Comparison of ENCODE assay signal across 17 cellular contexts in the genomic region with DNA sequence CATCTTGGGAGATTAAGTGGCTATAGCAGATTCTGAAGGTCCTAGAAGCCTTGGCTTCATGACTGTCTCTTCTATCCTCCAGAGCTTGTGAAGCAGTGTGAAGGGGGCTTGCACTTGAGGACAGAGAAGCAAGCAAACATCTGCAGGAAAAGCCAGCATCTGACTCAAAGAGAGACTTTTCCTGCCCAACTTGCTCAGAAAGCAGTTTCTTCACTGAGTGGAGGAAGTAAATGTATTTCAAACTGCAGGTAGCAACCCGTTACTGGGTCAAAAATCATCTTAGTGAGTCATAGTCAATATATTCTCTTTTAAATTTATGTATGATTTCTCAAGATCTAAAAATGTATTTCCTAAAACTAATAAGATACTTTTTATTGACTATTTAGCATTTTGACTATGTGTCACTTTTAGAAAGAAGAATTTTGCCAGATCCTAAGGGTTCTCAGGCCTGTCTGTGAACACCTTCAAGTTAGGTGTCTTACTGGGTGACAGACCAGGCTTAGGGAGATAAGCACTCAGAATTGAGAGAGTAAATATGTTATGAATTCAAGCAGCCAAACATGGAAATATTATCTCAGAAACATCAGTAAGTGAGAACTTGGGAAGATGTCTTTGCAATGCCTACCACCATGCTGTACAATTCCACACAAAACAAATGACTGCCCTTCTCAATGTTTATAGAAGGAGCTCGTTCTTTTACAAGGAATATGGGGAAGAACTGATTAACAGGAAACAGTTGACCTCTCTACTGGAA.
DNase-seq lines count a peak whose midpoint lies in the region; ATAC-seq and TF ChIP-seq lines count a peak whose summit lies in the region.
"Had no signal": no experiment of that assay in that cellular context is flagged by ENCODE, and none has a peak within 500 bp of the region (broad histone marks: within the 10 kb centered on the region; RNA-seq: fewer than 3 reads in every experiment).

No MANE protein-coding gene starts in this region.

- intact Hi-C loops in activated CD4-positive, alpha-beta T cell treated with anti-CD3 and anti-CD28 coated beads, Interleukin-2, amount 10 ng/mL, durations not matched to agents 24 days and 14 days (cut with micrococcal nuclease) = no loop called here

- H3K36me3 ChIP-seq in KOPT-K1 (ENCODE audit: insufficient read depth, low read length) = no peaks in the 10 kb centered on the region
- no peaks in the 10 kb centered on the region for H3K36me3 ChIP-seq in endodermal cell (ENCODE audit: control insufficient read depth, insufficient read depth, low read length)

- no peak overlapping the region for H3K4me3 ChIP-seq in endodermal cell (ENCODE audit: low read length)

- no peaks in the 10 kb centered on the region for H3K27me3 ChIP-seq in endodermal cell (ENCODE audit: control insufficient read depth, insufficient read depth, low read length, poor library complexity, severe bottlenecking)

- no peak for TF ChIP-seq CTCF in endodermal cell (conservative IDR thresholded peaks at IDR 0.05)

- no peak overlapping the region for H3K9ac ChIP-seq in endodermal cell (ENCODE audit: extremely low read depth, low read length, poor library complexity, severe bottlenecking)

- no peaks in the 10 kb centered on the region for H3K36me3 Mint-ChIP-seq in activated CD4-positive, alpha-beta T cell treated with anti-CD3 and anti-CD28 coated beads, Interleukin-2, amount 10 ng/mL, durations not matched to agents 24 days and 14 days (ENCODE audit: low read depth)
- no peaks in the 10 kb centered on the region for H3K36me3 Mint-ChIP-seq in endodermal cell (ENCODE audit: low read depth)

- peaks cover 26% of the 10 kb centered on the region for H3K9me3 ChIP-seq in KOPT-K1 (ENCODE audit: insufficient read depth, low read length, poor library complexity, severe bottlenecking)
- peaks cover 20% of the 10 kb centered on the region for H3K9me3 ChIP-seq in endodermal cell (ENCODE audit: control insufficient read depth, low read length)

- H3K27me3 Mint-ChIP-seq in activated CD4-positive, alpha-beta T cell treated with anti-CD3 and anti-CD28 coated beads, Interleukin-2, amount 10 ng/mL, durations not matched to agents 24 days and 14 days = no peaks in the 10 kb centered on the region
- H3K27me3 Mint-ChIP-seq in endodermal cell (ENCODE audit: insufficient read depth) = peaks cover 1% of the 10 kb centered on the region
- H3K27me3 Mint-ChIP-seq: CD4-positive, alpha-beta T cell had no signal

- WGBS in endodermal cell (ENCODE audit: insufficient coverage in 1 of 2, insufficient read length in 1 of 2), 2 experiments = 92% methylated on average over 2 of the region's 2 CpGs; no CpG with 5 or more reads in 1 of the 2 experiments

- H3K4me3 Mint-ChIP-seq in activated CD4-positive, alpha-beta T cell treated with anti-CD3 and anti-CD28 coated beads, Interleukin-2, amount 10 ng/mL, durations not matched to agents 24 days and 14 days = no peak overlapping the region
- no peak overlapping the region for H3K4me3 Mint-ChIP-seq in endodermal cell
- H3K4me3 Mint-ChIP-seq: CD4-positive, alpha-beta T cell; HFFc6 had no signal

- peak overlapping the region; percentile 36 for H3K27ac ChIP-seq in KOPT-K1 (ENCODE audit: low read depth, low read length, poor library complexity, severe bottlenecking)
- H3K27ac ChIP-seq in endodermal cell (ENCODE audit: low read depth, low read length) = no peak overlapping the region
- H3K27ac ChIP-seq: 22Rv1 had no signal

- no peak overlapping the region for H3K27ac Mint-ChIP-seq in activated CD4-positive, alpha-beta T cell treated with anti-CD3 and anti-CD28 coated beads, Interleukin-2, amount 10 ng/mL, durations not matched to agents 24 days and 14 days
- H3K27ac Mint-ChIP-seq in endodermal cell = no peak overlapping the region
- H3K27ac Mint-ChIP-seq: CD4-positive, alpha-beta T cell; HFFc6 had no signal

- peaks cover 10% of the 10 kb centered on the region for H3K4me1 Mint-ChIP-seq in activated CD4-positive, alpha-beta T cell treated with anti-CD3 and anti-CD28 coated beads, Interleukin-2, amount 10 ng/mL, durations not matched to agents 24 days and 14 days
- H3K4me1 Mint-ChIP-seq in endodermal cell = peaks cover 1% of the 10 kb centered on the region

- ATAC-seq in esophagus mucosa (peak; percentile 48), HG02840 (IDR thresholded peaks at IDR 0.05; ENCODE audit: low FRiP score, unreplicated experiment) (no peak), GM19324 (IDR thresholded peaks at IDR 0.05; ENCODE audit: low FRiP score, unreplicated experiment) (no peak)
- ATAC-seq: HepG2 had no signal

- H3K4me1 ChIP-seq in endodermal cell (ENCODE audit: control insufficient read depth, insufficient read depth, low read length) = no peaks in the 10 kb centered on the region

- DNase-seq in activated CD4-positive, alpha-beta T cell treated with anti-CD3 and anti-CD28 coated beads, Interleukin-2, amount 10 ng/mL, durations not matched to agents 24 days and 14 days = peak; percentile 21
- DNase-seq in activated CD4-positive, alpha-beta T cell treated with anti-CD3 and anti-CD28 coated beads, Interleukin-2, amount 50 U/mL, for 48 hours = no peak
- peak; percentile 49 for DNase-seq in ureter (ENCODE audit: low spot score)
- DNase-seq in endodermal cell = no peak
- DNase-seq: C1 segment of cervical spinal cord; Calu3; CD4-positive, alpha-beta T cell; DMS79; EL; HCEC 1CT; HFFc6 had no signal

- peaks cover 8% of the 10 kb centered on the region for H3K9me3 Mint-ChIP-seq in activated CD4-positive, alpha-beta T cell treated with anti-CD3 and anti-CD28 coated beads, Interleukin-2, amount 10 ng/mL, durations not matched to agents 24 days and 14 days
- H3K9me3 Mint-ChIP-seq in endodermal cell = peaks cover 22% of the 10 kb centered on the region
- H3K9me3 Mint-ChIP-seq: CD4-positive, alpha-beta T cell had no signal

Comparison
In these comparisons a context has a peak if more than half of its experiments do, and no peak if none do; other contexts are left out.
1. DNase-seq: peak in activated CD4-positive, alpha-beta T cell treated with anti-CD3 and anti-CD28 coated beads, Interleukin-2, amount 10 ng/mL, durations not matched to agents 24 days and 14 days (single experiment) and ureter (single experiment); none in activated CD4-positive, alpha-beta T cell treated with anti-CD3 and anti-CD28 coated beads, Interleukin-2, amount 50 U/mL, for 48 hours (0 of 2) and endodermal cell (single experiment).